In the genomic region with DNA sequence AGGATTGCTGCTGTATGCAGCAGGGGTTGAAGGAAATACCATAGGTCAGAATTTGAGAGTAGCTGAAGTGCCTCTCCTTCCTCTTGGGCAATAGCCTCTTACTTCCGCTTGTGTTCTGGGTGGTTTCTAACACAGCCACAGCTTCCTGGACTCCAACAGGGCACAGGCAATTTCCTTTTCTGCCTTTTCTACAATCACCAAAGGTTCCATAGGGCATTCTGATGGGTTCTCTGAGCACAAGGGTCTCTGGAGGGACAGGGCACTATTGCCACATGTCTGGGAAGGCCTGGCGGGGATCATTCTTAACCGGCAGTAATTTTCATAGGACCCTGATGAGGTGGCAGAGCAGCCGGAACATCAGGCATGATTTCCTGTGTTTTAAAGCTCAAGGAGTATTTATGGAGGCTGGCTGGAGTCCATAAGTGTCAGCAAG, we compare ENCODE assay signal across 8 cellular contexts. TPM values are rescaled to one million over a fixed set of nuclear protein-coding genes. Genes with fewer than 3 reads are reported as not detected.
DNase-seq lines count a peak whose midpoint lies in the region; ATAC-seq, FAIRE-seq and TF ChIP-seq lines count a peak whose summit lies in the region.

No MANE protein-coding gene starts in this region.

- ATAC-seq in HG03175 (IDR thresholded peaks at IDR 0.05; ENCODE audit: unreplicated experiment) = peak; percentile 64
- ATAC-seq in WTC11 = no peak
- ATAC-seq in heart left ventricle = peak in 3 of 4 donors; percentile 26 to 61 (median 54)
- ATAC-seq in stimulated activated naive CD8-positive, alpha-beta T cell treated with anti-CD3 and anti-CD28 coated beads, Interleukin-15, Interleukin-2, amounts not matched to agents 100 U/mL and 50 U/mL, for 24 hours = peak; percentile 68
- ATAC-seq in HG02840 (IDR thresholded peaks at IDR 0.05; ENCODE audit: low FRiP score, unreplicated experiment) = no peak

- no peak for TF ChIP-seq CTCF in AG10803 (conservative IDR thresholded peaks at IDR 0.05; ENCODE audit: low read length)
- TF ChIP-seq CTCF in WTC11 (IDR thresholded peaks at IDR 0.05) = no peak
- TF ChIP-seq CTCF in heart left ventricle (IDR thresholded peaks at IDR 0.05) = no peak
- no peak for TF ChIP-seq CTCF in D721Med (IDR thresholded peaks at IDR 0.05; ENCODE audit: insufficient read depth, missing control alignments)

- DNase-seq in AG10803 (ENCODE audit: low read depth) = peak; percentile 52
- DNase-seq in WTC11 (ENCODE audit: low spot score) = no peak
- DNase-seq in heart left ventricle = peak in 1 of 5 donors; percentile 40
- peak; percentile 33 for DNase-seq in stimulated activated naive CD8-positive, alpha-beta T cell treated with anti-CD3 and anti-CD28 coated beads, Interleukin-15, Interleukin-2, amounts not matched to agents 100 U/mL and 50 U/mL, for 24 hours
- no peak for DNase-seq in D721Med (ENCODE audit: insufficient read length, low spot score)
- no peak for DNase-seq in islet precursor cell

- H3K4me3 ChIP-seq in AG10803 (ENCODE audit: low read length) (no peak overlapping the region), heart left ventricle (peak overlapping the region in 1 of 12 donors; percentile 34)

- no peak for FAIRE-seq in D721Med (lab: Jason Lieb, UNC)

- H3K27me3 ChIP-seq in heart left ventricle = no peaks in the 10 kb centered on the region

- H3K9me3 Mint-ChIP-seq in WTC11 = no peaks in the 10 kb centered on the region

- H3K27me3 Mint-ChIP-seq in WTC11 (ENCODE audit: low read depth) = no peaks in the 10 kb centered on the region; the same call in 1 of the 2 replicates

- WGBS in heart left ventricle, 4 donors = 62 to 81% (median 70%) methylated on average over 4 of the region's 4 CpGs

- H3K27ac Mint-ChIP-seq in WTC11 = peak overlapping the region; percentile 55

- H3K9me3 ChIP-seq in heart left ventricle = no peaks in the 10 kb centered on the region

- no peak for TF ChIP-seq POLR2A in heart left ventricle (IDR thresholded peaks at IDR 0.05)

- CTCF ChIA-PET in WTC11 (lab: Charles Lee) = interaction anchor here (1.3 to 1.6 kb wide), 2 partner anchors 11 to 20 kb away, joined by 5 to 7 read pairs; no protein-coding TSS in a partner anchor

- peaks cover 0 to 69% (median 21%) of the 10 kb centered on the region in 12 donors for H3K4me1 ChIP-seq in heart left ventricle

- H3K4me1 Mint-ChIP-seq in WTC11 = peaks cover 44% of the 10 kb centered on the region

- no peak overlapping the region for H3K4me3 Mint-ChIP-seq in WTC11

- no peaks in the 10 kb centered on the region for H3K36me3 Mint-ChIP-seq in WTC11

- intact Hi-C loops in heart left ventricle (cut with DNase I) = loop anchor here in 3 of 10 donors (10.0 kb wide), 2 partner anchors 54 to 74 kb away; partner anchors contain the start of genes CLCN6 (in 2 of the 3) and MTHFR (in 2 of the 3)

- peak overlapping the region in 8 of 12 donors; percentile 20 to 93 (median 66) for H3K27ac ChIP-seq in heart left ventricle

- POLR2A ChIA-PET in WTC11 (lab: Charles Lee) = interaction anchor here (0.7 kb wide), 1 partner anchor 44 kb away, joined by 3 read pairs; no protein-coding TSS in a partner anchor

- no peaks in the 10 kb centered on the region for H3K36me3 ChIP-seq in heart left ventricle

TF ChIP-seq in WTC11, 78 proteins besides CTCF, POLR2A, EP300 and RAD21 (continues in another document):
- TF ChIP-seq KAT7 (CRISPR knock-in tag; IDR thresholded peaks at IDR 0.05; ENCODE audit: borderline replicate concordance) = no peak
- no peak for TF ChIP-seq ZNF423 (CRISPR knock-in tag; IDR thresholded peaks at IDR 0.05)
- TF ChIP-seq ZNF138 (CRISPR knock-in tag; conservative IDR thresholded peaks at IDR 0.05) = no peak
- TF ChIP-seq, protein P1, sequence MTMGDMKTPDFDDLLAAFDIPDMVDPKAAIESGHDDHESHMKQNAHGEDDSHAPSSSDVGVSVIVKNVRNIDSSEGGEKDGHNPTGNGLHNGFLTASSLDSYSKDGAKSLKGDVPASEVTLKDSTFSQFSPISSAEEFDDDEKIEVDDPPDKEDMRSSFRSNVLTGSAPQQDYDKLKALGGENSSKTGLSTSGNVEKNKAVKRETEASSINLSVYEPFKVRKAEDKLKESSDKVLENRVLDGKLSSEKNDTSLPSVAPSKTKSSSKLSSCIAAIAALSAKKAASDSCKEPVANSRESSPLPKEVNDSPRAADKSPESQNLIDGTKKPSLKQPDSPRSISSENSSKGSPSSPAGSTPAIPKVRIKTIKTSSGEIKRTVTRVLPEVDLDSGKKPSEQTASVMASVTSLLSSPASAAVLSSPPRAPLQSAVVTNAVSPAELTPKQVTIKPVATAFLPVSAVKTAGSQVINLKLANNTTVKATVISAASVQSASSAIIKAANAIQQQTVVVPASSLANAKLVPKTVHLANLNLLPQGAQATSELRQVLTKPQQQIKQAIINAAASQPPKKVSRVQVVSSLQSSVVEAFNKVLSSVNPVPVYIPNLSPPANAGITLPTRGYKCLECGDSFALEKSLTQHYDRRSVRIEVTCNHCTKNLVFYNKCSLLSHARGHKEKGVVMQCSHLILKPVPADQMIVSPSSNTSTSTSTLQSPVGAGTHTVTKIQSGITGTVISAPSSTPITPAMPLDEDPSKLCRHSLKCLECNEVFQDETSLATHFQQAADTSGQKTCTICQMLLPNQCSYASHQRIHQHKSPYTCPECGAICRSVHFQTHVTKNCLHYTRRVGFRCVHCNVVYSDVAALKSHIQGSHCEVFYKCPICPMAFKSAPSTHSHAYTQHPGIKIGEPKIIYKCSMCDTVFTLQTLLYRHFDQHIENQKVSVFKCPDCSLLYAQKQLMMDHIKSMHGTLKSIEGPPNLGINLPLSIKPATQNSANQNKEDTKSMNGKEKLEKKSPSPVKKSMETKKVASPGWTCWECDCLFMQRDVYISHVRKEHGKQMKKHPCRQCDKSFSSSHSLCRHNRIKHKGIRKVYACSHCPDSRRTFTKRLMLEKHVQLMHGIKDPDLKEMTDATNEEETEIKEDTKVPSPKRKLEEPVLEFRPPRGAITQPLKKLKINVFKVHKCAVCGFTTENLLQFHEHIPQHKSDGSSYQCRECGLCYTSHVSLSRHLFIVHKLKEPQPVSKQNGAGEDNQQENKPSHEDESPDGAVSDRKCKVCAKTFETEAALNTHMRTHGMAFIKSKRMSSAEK (CRISPR knock-in tag; IDR thresholded peaks at IDR 0.05; ENCODE audit: borderline replicate concordance) = no peak
- no peak for TF ChIP-seq ZSCAN18 (CRISPR knock-in tag; IDR thresholded peaks at IDR 0.05)
- TF ChIP-seq ZNF425 (CRISPR knock-in tag; conservative IDR thresholded peaks at IDR 0.05) = no peak
- TF ChIP-seq, protein P2, sequence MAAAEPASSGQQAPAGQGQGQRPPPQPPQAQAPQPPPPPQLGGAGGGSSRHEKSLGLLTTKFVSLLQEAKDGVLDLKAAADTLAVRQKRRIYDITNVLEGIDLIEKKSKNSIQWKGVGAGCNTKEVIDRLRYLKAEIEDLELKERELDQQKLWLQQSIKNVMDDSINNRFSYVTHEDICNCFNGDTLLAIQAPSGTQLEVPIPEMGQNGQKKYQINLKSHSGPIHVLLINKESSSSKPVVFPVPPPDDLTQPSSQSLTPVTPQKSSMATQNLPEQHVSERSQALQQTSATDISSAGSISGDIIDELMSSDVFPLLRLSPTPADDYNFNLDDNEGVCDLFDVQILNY (CRISPR knock-in tag; IDR thresholded peaks at IDR 0.05) = no peak
- no peak for TF ChIP-seq SMAD3 (CRISPR knock-in tag; IDR thresholded peaks at IDR 0.05; ENCODE audit: borderline replicate concordance)
- no peak for TF ChIP-seq NFE2L1 (CRISPR knock-in tag; IDR thresholded peaks at IDR 0.05)
- TF ChIP-seq FOXJ3 (CRISPR knock-in tag; IDR thresholded peaks at IDR 0.05; ENCODE audit: borderline replicate concordance) = no peak

RNA-seq across cellular contexts. Expression of gene AGTRAP, which starts 5.5 kb away (rescaled TPM):
- total RNA-seq in WTC11 (2021) = 81.6 to 102 TPM (median 101 TPM) in 3 replicates
- total RNA-seq in heart left ventricle = 10 to 100 TPM; 11.8 to 36.7 (median 24.5) TPM
- 100 to 1,000 TPM in 1 of 2 donors, 10 to 100 TPM in 1; 18.2 to 134 TPM for polyA plus RNA-seq in heart left ventricle

RNA-seq across cellular contexts. Expression of gene C1orf167, which starts 31.5 kb away (rescaled TPM):
- 1.2 to 3.1 TPM (median 2.8 TPM) in 3 replicates for total RNA-seq in WTC11 (2021)
- total RNA-seq in heart left ventricle = 1 to 10 TPM; 1.5 to 7.6 (median 3.1) TPM
- 1 to 10 TPM; 4.1 to 4.9 TPM for polyA plus RNA-seq in heart left ventricle

RNA-seq across cellular contexts. Expression of gene DRAXIN, which starts 38.9 kb away (rescaled TPM):
- total RNA-seq in WTC11 (2021) (12.0 to 13.4 TPM (median 13.3 TPM) in 3 replicates), heart left ventricle (under 1 TPM in 5 of 9 donors, not detected in 4; 0.09 to 0.29 (median 0.12) TPM)
- polyA plus RNA-seq in heart left ventricle = under 1 TPM; 0.03 to 0.04 TPM

RNA-seq across cellular contexts. Expression of gene MAD2L2, which starts 49.5 kb away (rescaled TPM):
- total RNA-seq in WTC11 (2021) (283 to 312 TPM (median 305 TPM) in 3 replicates), heart left ventricle (10 to 100 TPM; 15.9 to 47.1 (median 18.5) TPM)
- 10 to 100 TPM; 17.2 to 54.2 TPM for polyA plus RNA-seq in heart left ventricle

Comparison
In these comparisons a context has a peak if more than half of its experiments do, and no peak if none do; other contexts are left out.
1. DNase-seq: peak in AG10803 (single experiment) and stimulated activated naive CD8-positive, alpha-beta T cell treated with anti-CD3 and anti-CD28 coated beads, Interleukin-15, Interleukin-2, amounts not matched to agents 100 U/mL and 50 U/mL, for 24 hours (single experiment); none in WTC11 (single experiment), D721Med (single experiment) and islet precursor cell (single experiment).
2. ATAC-seq: peak in HG03175 (single experiment), heart left ventricle (3 of 4) and stimulated activated naive CD8-positive, alpha-beta T cell treated with anti-CD3 and anti-CD28 coated beads, Interleukin-15, Interleukin-2, amounts not matched to agents 100 U/mL and 50 U/mL, for 24 hours (single experiment); none in WTC11 (single experiment) and HG02840 (single experiment).
3. RNA of gene DRAXIN, which starts 38.9 kb away (total RNA-seq): 12.0 to 13.4 TPM in WTC11; 0.09 to 0.29 TPM in heart left ventricle; every median in the first group is over 10 times any median in the second.